Comparison of ENCODE assay signal across 26 cellular contexts in the genomic region with DNA sequence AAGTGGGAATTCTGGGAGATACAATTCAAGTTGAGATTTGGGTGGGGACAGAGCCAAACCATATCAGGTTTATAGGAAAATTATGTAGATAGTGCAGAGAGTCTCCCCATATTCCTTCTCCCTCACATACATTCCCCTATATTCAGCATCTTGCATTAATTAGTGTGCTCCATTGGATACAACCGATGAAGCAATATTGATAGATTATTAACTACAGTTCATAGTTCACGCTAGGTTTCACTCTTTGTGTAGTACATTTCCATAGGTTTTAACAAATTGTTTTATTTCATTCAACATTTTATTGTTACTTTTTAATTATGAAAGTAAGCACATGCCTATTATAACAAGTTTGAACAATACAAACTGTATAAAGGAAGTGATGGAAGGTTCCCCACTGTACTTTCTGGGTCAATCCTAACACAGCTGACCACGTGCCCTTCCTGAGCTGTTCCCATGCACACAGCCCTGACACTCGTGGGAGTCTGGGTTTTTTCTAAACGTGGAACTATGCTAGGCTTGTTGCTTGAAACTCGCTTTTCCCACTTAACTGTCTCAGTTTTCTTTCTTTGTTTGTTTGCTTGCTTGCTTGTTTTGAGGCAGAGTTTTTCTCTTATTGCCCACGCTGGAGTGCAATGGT.
"Had no signal": no experiment of that assay in that cellular context is flagged by ENCODE, and none has a peak within 500 bp of the region (broad histone marks: within the 10 kb centered on the region; RNA-seq: fewer than 3 reads in every experiment).

No MANE protein-coding gene starts in this region.

- H3K9me3 ChIP-seq: ascending aorta, colonic mucosa, esophagus squamous epithelium had no signal

- ATAC-seq: activated CD4-positive, alpha-beta T cell treated with anti-CD3 and anti-CD28 coated beads for 36 hours; activated CD8-positive, alpha-beta memory T cell treated with anti-CD3 and anti-CD28 coated beads, Interleukin-2, amount 10 ng/mL, durations not matched to agents 7 days and 5 days; activated CD8-positive, alpha-beta T cell treated with anti-CD3 and anti-CD28 coated beads, Interleukin-2, amount 10 ng/mL, durations not matched to agents 7 days and 5 days; activated naive CD4-positive, alpha-beta T cell treated with anti-CD3 and anti-CD28 coated beads, Interleukin-2, amount 50 U/mL, for 72 hours; gastroesophageal sphincter had no signal

- H3K36me3 ChIP-seq: ascending aorta, colonic mucosa, esophagus squamous epithelium, gastroesophageal sphincter had no signal

- DNase-seq: activated CD4-positive, alpha-beta memory T cell treated with anti-CD3 and anti-CD28 coated beads for 36 hours; activated CD4-positive, alpha-beta T cell treated with anti-CD3 and anti-CD28 coated beads for 36 hours; activated CD4-positive, alpha-beta T cell treated with anti-CD3 and anti-CD28 coated beads, Interleukin-2, amount 10 ng/mL, durations not matched to agents 24 days and 14 days; activated CD4-positive, CD25-positive, alpha-beta regulatory T cell; activated CD4-positive, CD25-positive, alpha-beta regulatory T cell treated with anti-CD3 and anti-CD28 coated beads, Interleukin-2, amount 50 U/mL, for 72 hours; activated CD8-positive, alpha-beta memory T cell treated with anti-CD3 and anti-CD28 coated beads, Interleukin-2, amount 10 ng/mL, durations not matched to agents 7 days and 5 days; activated CD8-positive, alpha-beta memory T cell treated with anti-CD3 and anti-CD28 coated beads, Interleukin-2, amount 50 U/mL, for 4 hours; activated CD8-positive, alpha-beta T cell treated with anti-CD3 and anti-CD28 coated beads, Interleukin-2, amount 10 ng/mL, durations not matched to agents 7 days and 5 days; activated gamma-delta T cell; activated naive CD4-positive, alpha-beta T cell; activated naive CD4-positive, alpha-beta T cell treated with anti-CD3 and anti-CD28 coated beads, Interleukin-2, amount 10 ng/mL, durations not matched to agents 7 days and 5 days; activated naive CD8-positive, alpha-beta T cell treated with anti-CD3 and anti-CD28 coated beads, Interleukin-2, amount 10 ng/mL, durations not matched to agents 7 days and 5 days; activated T-cell treated with anti-CD3 and anti-CD28 coated beads, Interleukin-2, amount 50 U/mL, for 1 hour; activated T-cell treated with anti-CD3 and anti-CD28 coated beads, Interleukin-2, amount 50 U/mL, for 48 hours; caudate nucleus; colonic mucosa; effector CD8-positive, alpha-beta T cell; esophagus squamous epithelium; foreskin melanocyte; T-helper 2 cell had no signal

- H3K4me3 ChIP-seq: ascending aorta, colonic mucosa, esophagus squamous epithelium, gastroesophageal sphincter had no signal

- H3K4me1 ChIP-seq: ascending aorta, colonic mucosa, gastroesophageal sphincter had no signal

- H3K27ac ChIP-seq: ascending aorta, colonic mucosa, epithelial cell of prostate, gastroesophageal sphincter had no signal

- H3K27me3 ChIP-seq: ascending aorta, colonic mucosa had no signal

- FAIRE-seq: endometrium, endothelial cell of umbilical vein had no signal
